In genomic region chr2:219452361-219453317, GRCh38 we compare ENCODE assay signal across 10 cellular contexts. TPM values are rescaled to one million over a fixed set of nuclear protein-coding genes. Genes with fewer than 3 reads are reported as not detected.
A peak's percentile ranks its signal among the peaks of the same experiment; 100 is the strongest.
DNase-seq lines count a peak whose midpoint lies in the region; ATAC-seq and TF ChIP-seq lines count a peak whose summit lies in the region.
"Had no signal": no experiment of that assay in that cellular context is flagged by ENCODE, and none has a peak within 500 bp of the region (broad histone marks: within the 10 kb centered on the region; RNA-seq: fewer than 3 reads in every experiment).

No MANE protein-coding gene starts in this region.

- no peak for DNase-seq in H9
- peak in 43 of 58 donors; percentile 14 to 77 (median 43) for DNase-seq in anterior cingulate cortex (lab: John Stamatoyannopoulos, UW)
- DNase-seq in right atrium auricular region (ENCODE audit: low spot score): peak; percentile 81
- no peak for DNase-seq in stomach
- no peak for DNase-seq in UCSD-AML1 (lab: John Stamatoyannopoulos, UW; ENCODE audit: unreplicated experiment)
- no peak for DNase-seq in T-cell
- DNase-seq: stimulated activated naive CD4-positive, alpha-beta T cell had no signal

- TF ChIP-seq CTCF in H9 (conservative IDR thresholded peaks at IDR 0.05) (no peak), right atrium auricular region (IDR thresholded peaks at IDR 0.05) (no peak), stomach (IDR thresholded peaks at IDR 0.05) (no peak)

- peaks cover 13% of the 10 kb centered on the region for H3K36me3 ChIP-seq in right atrium auricular region
- no peaks in the 10 kb centered on the region for H3K36me3 ChIP-seq in stomach

- H3K79me1 ChIP-seq in H9 (ENCODE audit: insufficient read depth, low read depth, low read length, poor library complexity, severe bottlenecking): no peaks in the 10 kb centered on the region

- no peak overlapping the region for H3K4ac ChIP-seq in H9 (ENCODE audit: low read depth, low read length)

- H2BK5ac ChIP-seq in H9 (ENCODE audit: insufficient read length, low read length): no peak overlapping the region

- H3K9ac ChIP-seq in H9 (ENCODE audit: extremely low read depth, insufficient read length, low read length): no peak overlapping the region

- no peak overlapping the region for H4K91ac ChIP-seq in H9 (ENCODE audit: insufficient read length, low read depth, low read length)

- no CpG with 5 or more reads among the region's 23 CpGs for WGBS in H9 (ENCODE audit: extremely low coverage, insufficient read length, low lambda C conversion rate)
- WGBS in stomach, 5 donors: 72 to 80% (median 74%) methylated on average over 21 to 23 of the region's 23 CpGs

- no peak overlapping the region for H2AFZ ChIP-seq in H9 (ENCODE audit: low read length)

- H3K4me3 ChIP-seq in right atrium auricular region (no peak overlapping the region), stomach (peak overlapping the region in 1 of 4 donors; percentile 3)
- H3K4me3 ChIP-seq: SK-N-MC had no signal

- no peaks in the 10 kb centered on the region for H3K4me1 ChIP-seq in H9 (ENCODE audit: insufficient read depth, low read length)
- H3K4me1 ChIP-seq in right atrium auricular region: peaks cover 0 to 55% of the 10 kb centered on the region in 2 donors
- H3K4me1 ChIP-seq in stomach: peaks cover 11 to 46% (median 21%) of the 10 kb centered on the region in 4 donors

- no peak for TF ChIP-seq POLR2A in stomach (IDR thresholded peaks at IDR 0.05)

- no peak overlapping the region for H2BK15ac ChIP-seq in H9 (ENCODE audit: low read depth, low read length)

- H3K27ac ChIP-seq in H9 (ENCODE audit: insufficient read length, low read depth, low read length) (no peak overlapping the region), right atrium auricular region (peak overlapping the region; percentile 89 to 96), stomach (peak overlapping the region; percentile 0 to 95 (median 84))
- H3K27ac ChIP-seq: SK-N-MC had no signal

- ATAC-seq in GM19324 (IDR thresholded peaks at IDR 0.05; ENCODE audit: low FRiP score, unreplicated experiment): no peak
- no peak for ATAC-seq in GM21619 (IDR thresholded peaks at IDR 0.05; ENCODE audit: unreplicated experiment)
- ATAC-seq in T-cell (replicated peaks in 1 of 4): no peak

- H2BK20ac ChIP-seq in H9 (ENCODE audit: low read depth, low read length, poor library complexity, severe bottlenecking): no peak overlapping the region

- no peak overlapping the region for H2BK12ac ChIP-seq in H9 (ENCODE audit: insufficient read length, low read depth, low read length)

- peaks cover 3% of the 10 kb centered on the region for H4K20me1 ChIP-seq in H9 (ENCODE audit: control insufficient read depth, insufficient read depth, insufficient read length)

- H3K9me3 ChIP-seq in H9 (ENCODE audit: control insufficient read depth, low read depth, low read length): no peaks in the 10 kb centered on the region
- H3K9me3 ChIP-seq in right atrium auricular region: no peaks in the 10 kb centered on the region
- H3K9me3 ChIP-seq in stomach: no peaks in the 10 kb centered on the region

- no peak overlapping the region for H3K56ac ChIP-seq in H9 (ENCODE audit: insufficient read length, low read depth, low read length)

- H4K5ac ChIP-seq in H9 (ENCODE audit: insufficient read length, low read depth, low read length): no peak overlapping the region

- no peak overlapping the region for H3K23ac ChIP-seq in H9 (ENCODE audit: insufficient read length, low read depth, low read length)

- H3K27me3 Mint-ChIP-seq in H9 (ENCODE audit: low read depth) (peaks cover 29% of the 10 kb centered on the region), T-cell (peaks cover 6 to 34% of the 10 kb centered on the region in 2 donors)

- H3K36me3 Mint-ChIP-seq in H9 (ENCODE audit: insufficient read depth in 1 of 3, low read depth in 3 of 3) (peaks cover 5 to 9% (median 7%) of the 10 kb centered on the region in 3 experiments; a peak in 6 of 7 replicates), T-cell (no peaks in the 10 kb centered on the region)

- H4K8ac ChIP-seq in H9 (replicated peaks; ENCODE audit: insufficient read length, low read depth, low read length): no peak overlapping the region

- peak; percentile 95 for TF ChIP-seq EP300 in stomach (IDR thresholded peaks at IDR 0.05)

- H3K4me2 ChIP-seq in H9 (ENCODE audit: insufficient read depth, insufficient read length, low read length): no peak overlapping the region

- H3K27ac Mint-ChIP-seq in H9: peak overlapping the region in 2 of 3 experiments; percentile 36 to 55; a peak in 3 of 7 replicates
- H3K27ac Mint-ChIP-seq in T-cell: no peak overlapping the region

- H3K18ac ChIP-seq in H9 (ENCODE audit: insufficient read length, low read depth, low read length): no peak overlapping the region

- CTCF ChIA-PET in T-cell (lab: Charles Lee): interaction anchor here in 1 of 2 donors (0.5 kb wide), 1 partner anchor 64 kb away, joined by 3 read pairs; no protein-coding TSS in a partner anchor

- H3K27me3 ChIP-seq in H9 (ENCODE audit: insufficient read depth, low read length): no peaks in the 10 kb centered on the region; the same call in 1 of the 2 replicates
- no peaks in the 10 kb centered on the region for H3K27me3 ChIP-seq in right atrium auricular region
- H3K27me3 ChIP-seq in stomach: peaks cover 0 to 61% (median 41%) of the 10 kb centered on the region in 3 donors

- no peak overlapping the region for H2AK5ac ChIP-seq in H9 (ENCODE audit: insufficient read length, low read length)

- no peak overlapping the region; the same call in 1 of the 2 replicates for H3K14ac ChIP-seq in H9 (ENCODE audit: insufficient read depth, low read length)

- no peaks in the 10 kb centered on the region for H3K79me2 ChIP-seq in H9 (ENCODE audit: insufficient read depth, low read length)

- peaks cover 10 to 20% of the 10 kb centered on the region in 2 experiments for H3K4me1 Mint-ChIP-seq in H9
- H3K4me1 Mint-ChIP-seq in T-cell: peaks cover 6 to 27% (median 18%) of the 10 kb centered on the region in 3 donors

- H3K9me3 Mint-ChIP-seq in H9 (no peaks in the 10 kb centered on the region), T-cell (no peaks in the 10 kb centered on the region)

- POLR2A ChIA-PET in T-cell (lab: Charles Lee): interaction anchor here in 1 of 2 donors (0.7 kb wide), 1 partner anchor 205 kb away, joined by 3 read pairs; no protein-coding TSS in a partner anchor

- H3K23me2 ChIP-seq in H9 (ENCODE audit: insufficient read length, low read depth, low read length, poor library complexity, severe bottlenecking): peaks cover 4% of the 10 kb centered on the region

- no peak overlapping the region for H3K4me3 Mint-ChIP-seq in H9
- H3K4me3 Mint-ChIP-seq in T-cell: peak overlapping the region in 1 of 3 donors; percentile 5

- intact Hi-C loops in stomach (cut with DNase I; ENCODE audit: low total_unique reads): no loop called here

- no peak overlapping the region for H3T11ph ChIP-seq in H9 (ENCODE audit: low read length)

- H2BK120ac ChIP-seq in H9 (ENCODE audit: low read depth, low read length, poor library complexity, severe bottlenecking): no peak overlapping the region

RNA-seq across cellular contexts. Expression of gene SPEG, which starts 18.0 kb away (rescaled TPM):
- total RNA-seq in H9 (2021) (23.7 and 25.2 TPM in 2 replicates), right atrium auricular region (10 to 100 TPM; 82.2 to 90.8 TPM), stomach (100 to 1,000 TPM in 1 of 5 donors, 10 to 100 TPM in 3, 1 to 10 TPM in 1; 7.4 to 106 (median 30.4) TPM), T-cell (10 to 100 TPM; 13.8 to 23.9 (median 18.9) TPM)
- 10 to 100 TPM in 1 of 3 donors, 1 to 10 TPM in 2; 9.8 to 65.1 (median 9.9) TPM for polyA plus RNA-seq in stomach

RNA-seq across cellular contexts. Expression of gene DES, which starts 34.5 kb away (rescaled TPM):
- total RNA-seq in H9 (2021) (3.0 and 4.6 TPM in 2 replicates), right atrium auricular region (over 10,000 TPM; 12,280 to 13,654 TPM), stomach (1,000 to 10,000 TPM; 1,078 to 5,539 (median 2,913) TPM), T-cell (1 to 10 TPM in 2 of 5 donors, under 1 TPM in 1, not detected in 2; 0.98 to 1.3 (median 1.3) TPM)
- polyA plus RNA-seq in stomach: 100 to 1,000 TPM; 122 to 803 (median 204) TPM

RNA-seq across cellular contexts. Expression of gene GMPPA, which starts 46.1 kb away (rescaled TPM):
- total RNA-seq in H9 (2021): 32.0 and 34.5 TPM in 2 replicates
- total RNA-seq in right atrium auricular region: 10 to 100 TPM; 21.6 to 23.3 TPM
- 100 to 1,000 TPM in 1 of 5 donors, 10 to 100 TPM in 4; 16.5 to 185 (median 24.2) TPM for total RNA-seq in stomach
- 10 to 100 TPM; 29.9 to 84.8 (median 58.2) TPM for polyA plus RNA-seq in stomach
- total RNA-seq in T-cell: 10 to 100 TPM; 20.6 to 47.7 (median 41.3) TPM

Comparison
In these comparisons a context has a peak if more than half of its experiments do, and no peak if none do; other contexts are left out.
1. DNase-seq: peak in anterior cingulate cortex (43 of 58) and right atrium auricular region (single experiment); none in H9 (single experiment), stomach (single experiment), UCSD-AML1 (single experiment) and T-cell (0 of 34).
2. H3K27ac Mint-ChIP-seq: peak in H9 (2 of 3); none in T-cell (0 of 2).
3. RNA of gene DES, which starts 34.5 kb away (total RNA-seq): 12,280 to 13,654 TPM in right atrium auricular region and 1,078 to 5,539 TPM in stomach; 3.0 to 4.6 TPM in H9 and 0.98 to 1.3 TPM in T-cell; every median in the first group is over 100 times any median in the second.